26 cellular contexts compared by ENCODE assay signal in genomic region chr9:133778336-133778995, GRCh38.
"Had no signal": no experiment of that assay in that cellular context is flagged by ENCODE, and none has a peak within 500 bp of the region (broad histone marks: within the 10 kb centered on the region; RNA-seq: fewer than 3 reads in every experiment).

No MANE protein-coding gene starts in this region.

- H3K9me3 Mint-ChIP-seq: effector memory CD8-positive, alpha-beta T cell; nephron had no signal

- H3K27ac Mint-ChIP-seq: activated naive CD8-positive, alpha-beta T cell; effector memory CD8-positive, alpha-beta T cell; nephron; T-helper 17 cell had no signal

- H3K4me3 Mint-ChIP-seq: activated naive CD8-positive, alpha-beta T cell; effector memory CD8-positive, alpha-beta T cell; nephron; T-helper 17 cell had no signal

- DNase-seq: activated CD4-positive, alpha-beta T cell treated with anti-CD3 and anti-CD28 coated beads for 48 hours; activated CD4-positive, alpha-beta T cell treated with anti-CD3 and anti-CD28 coated beads, Interleukin-2, amount 50 U/mL, for 48 hours; activated CD8-positive, alpha-beta memory T cell treated with anti-CD3 and anti-CD28 coated beads for 24 hours; activated effector memory CD4-positive, alpha-beta T cell treated with Interleukin-2 at 50 U/mL for 16 hours; activated naive CD4-positive, alpha-beta T cell treated with Interleukin-2 at 50 U/mL for 16 hours; anterior cingulate cortex; body of pancreas; cortex of kidney; effector memory CD8-positive, alpha-beta T cell; foreskin fibroblast; head of caudate nucleus; hippocampal formation; stimulated activated CD4-positive, alpha-beta T cell treated with anti-CD3 and anti-CD28 coated beads, Interleukin-15, amount 100 ng/mL, for 24 hours; stimulated activated CD4-positive, alpha-beta T cell treated with anti-CD3 and anti-CD28 coated beads, Interleukin-2, amount 100 ng/mL, for 24 hours; stimulated activated naive CD4-positive, alpha-beta T cell; T1000; WERI-Rb-1 had no signal

- H3K27me3 Mint-ChIP-seq: activated naive CD8-positive, alpha-beta T cell; effector memory CD8-positive, alpha-beta T cell; T-helper 17 cell had no signal

- H3K27ac ChIP-seq: body of pancreas, cardiac muscle cell, suprapubic skin, tibial nerve, WERI-Rb-1 had no signal

- H3K27me3 ChIP-seq: body of pancreas, cardiac muscle cell, suprapubic skin, tibial nerve had no signal

- H3K4me1 ChIP-seq: suprapubic skin, tibial nerve had no signal

- H3K4me3 ChIP-seq: body of pancreas, cardiac muscle cell, smooth muscle cell, suprapubic skin, tibial nerve had no signal

- H3K4me1 Mint-ChIP-seq: nephron, T-helper 17 cell had no signal

- H3K9me3 ChIP-seq: body of pancreas, suprapubic skin had no signal

- ATAC-seq: activated CD4-positive, CD25-positive, alpha-beta regulatory T cell treated with anti-CD3 and anti-CD28 coated beads, Interleukin-2, amount 50 U/mL, for 24 hours; body of pancreas; effector memory CD8-positive, alpha-beta T cell; esophagus mucosa; T-helper 17 cell had no signal
